Comparison of ENCODE assay signal across 11 cellular contexts in genomic region chr15:68704496-68705021, GRCh38.
DNase-seq lines count a peak whose midpoint lies in the region; ATAC-seq and TF ChIP-seq lines count a peak whose summit lies in the region.
"Had no signal": no experiment of that assay in that cellular context is flagged by ENCODE, and none has a peak within 500 bp of the region (broad histone marks: within the 10 kb centered on the region; RNA-seq: fewer than 3 reads in every experiment).

No MANE protein-coding gene starts in this region.

- no peaks in the 10 kb centered on the region for H4K20me1 ChIP-seq in BLaER1 treated with 17β-estradiol and CSF1 and Interleukin-3, amounts not matched to agents 10 nM and 100 nM

- no peak overlapping the region for H3K27ac ChIP-seq in BLaER1 treated with 17β-estradiol and CSF1 and Interleukin-3, amounts not matched to agents 10 nM and 100 nM
- peak overlapping the region in 1 of 4 donors; percentile 26 for H3K27ac ChIP-seq in gastroesophageal sphincter

- DNase-seq in OCI-M2 (lab: John Stamatoyannopoulos, UW; ENCODE audit: unreplicated experiment) (peak; percentile 46), myocyte (ENCODE audit: low read depth) (peak; percentile 84), COLO829 (ENCODE audit: low spot score) (no peak)
- DNase-seq: amniotic stem cell, H9, MV-4-11 had no signal

- H3K9ac ChIP-seq in BLaER1 treated with 17β-estradiol and CSF1 and Interleukin-3, amounts not matched to agents 10 nM and 100 nM, result 0 out of 22 replicates have a peak overlapping the region, but pooled peaks of 1 of the 11 experiments have one; percentile 22

- no peaks in the 10 kb centered on the region for H3K27me3 ChIP-seq in BLaER1 treated with 17β-estradiol and CSF1 and Interleukin-3, amounts not matched to agents 10 nM and 100 nM
- no peaks in the 10 kb centered on the region for H3K27me3 ChIP-seq in gastroesophageal sphincter

- TF ChIP-seq EP300 in gastroesophageal sphincter (IDR thresholded peaks at IDR 0.05), result no peak

- peak; percentile 72 for ATAC-seq in gastroesophageal sphincter
- ATAC-seq in GM21723 (IDR thresholded peaks at IDR 0.05; ENCODE audit: unreplicated experiment), result no peak
- no peak for ATAC-seq in HG03520 (IDR thresholded peaks at IDR 0.05; ENCODE audit: unreplicated experiment)
- ATAC-seq in HG02981 (IDR thresholded peaks at IDR 0.05; ENCODE audit: unreplicated experiment), result no peak

- H3K9me3 ChIP-seq in BLaER1 treated with 17β-estradiol and CSF1 and Interleukin-3, amounts not matched to agents 10 nM and 100 nM (replicated peaks in 1 of 11), result no peaks in the 10 kb centered on the region
- H3K9me3 ChIP-seq in gastroesophageal sphincter, result no peaks in the 10 kb centered on the region

- TF ChIP-seq POLR2A in gastroesophageal sphincter (IDR thresholded peaks at IDR 0.05), result no peak

- peak overlapping the region in 7 of 11 experiments; percentile 4 to 52 (median 23); a peak in 7 of 22 replicates for H3K4me2 ChIP-seq in BLaER1 treated with 17β-estradiol and CSF1 and Interleukin-3, amounts not matched to agents 10 nM and 100 nM

- no peak overlapping the region for H3K4me3 ChIP-seq in BLaER1 treated with 17β-estradiol and CSF1 and Interleukin-3, amounts not matched to agents 10 nM and 100 nM
- H3K4me3 ChIP-seq in gastroesophageal sphincter, result no peak overlapping the region

- no peak for TF ChIP-seq CTCF in gastroesophageal sphincter (IDR thresholded peaks at IDR 0.05)

- 16 to 45% methylated on average over 3 to 6 of the region's 6 CpGs for WGBS in gastroesophageal sphincter (ENCODE audit: low coverage in 1 of 2), 2 donors

- H3K36me3 ChIP-seq in BLaER1 treated with 17β-estradiol and CSF1 and Interleukin-3, amounts not matched to agents 10 nM and 100 nM, result peaks cover 0 to 4% (median 0%) of the 10 kb centered on the region in 11 experiments; a peak in 1 of 22 replicates
- H3K36me3 ChIP-seq in gastroesophageal sphincter, result no peaks in the 10 kb centered on the region

- peaks cover 14 to 25% (median 23%) of the 10 kb centered on the region in 10 experiments for H3K4me1 ChIP-seq in BLaER1 treated with 17β-estradiol and CSF1 and Interleukin-3, amounts not matched to agents 10 nM and 100 nM
- peaks cover 0 to 25% (median 20%) of the 10 kb centered on the region in 3 donors for H3K4me1 ChIP-seq in gastroesophageal sphincter
